8 cellular contexts compared by ENCODE assay signal in the genomic region with DNA sequence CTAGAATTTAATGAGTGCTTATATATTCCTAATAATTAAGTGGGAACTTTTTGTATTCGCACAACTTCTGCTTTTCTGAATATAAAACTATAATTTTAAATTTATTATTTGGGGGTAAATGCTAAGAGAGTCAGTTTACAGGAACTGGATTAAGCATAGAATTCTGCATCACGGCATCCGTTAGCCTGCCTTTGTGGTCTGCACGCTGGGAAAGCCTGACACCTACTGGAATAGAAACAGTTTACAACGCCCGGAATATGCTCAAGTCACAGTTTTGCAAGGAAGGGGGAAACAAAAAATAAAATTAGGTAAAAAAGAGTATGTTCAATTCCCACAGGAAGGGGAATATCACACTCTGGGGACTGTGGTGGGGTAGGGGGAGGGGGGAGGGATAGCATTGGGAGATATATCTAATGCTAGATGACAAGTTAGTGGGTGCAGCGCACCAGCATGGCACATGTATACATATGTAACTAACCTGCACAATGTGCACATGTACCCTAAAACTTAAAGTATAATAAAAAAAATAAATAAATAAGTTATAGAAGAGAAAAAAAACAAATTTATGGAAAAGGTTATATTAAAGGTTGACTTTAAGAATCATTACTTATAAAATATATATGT. TPM values are rescaled to one million over a fixed set of nuclear protein-coding genes. Genes with fewer than 3 reads are reported as not detected.
A peak's percentile ranks its signal among the peaks of the same experiment; 100 is the strongest.
DNase-seq lines count a peak whose midpoint lies in the region; ATAC-seq and TF ChIP-seq lines count a peak whose summit lies in the region.
"Not testable (repeated sequence)": the region's sequence is repeated elsewhere in the genome, so short reads cannot be mapped to it uniquely, and the experiment has no call there.

No MANE protein-coding gene starts in this region.

- intact Hi-C loops in MCF 10A (cut with micrococcal nuclease): loop anchor here (1.0 to 5.0 kb wide), 6 partner anchors 65 to 464 kb away; a partner anchor contains a TSS

- H3K9me3 Mint-ChIP-seq in MCF 10A (ENCODE audit: unreplicated experiment): not testable (repeated sequence)

- H3K36me3 Mint-ChIP-seq in MCF 10A (ENCODE audit: insufficient read depth, unreplicated experiment): not testable (repeated sequence)

- H3K27me3 ChIP-seq in WERI-Rb-1 (ENCODE audit: insufficient read depth, low read depth, severe bottlenecking): not testable (repeated sequence)

- TF ChIP-seq CTCF in WERI-Rb-1 (IDR thresholded peaks at IDR 0.05; ENCODE audit: low read depth, low read length): peak; percentile 74
- TF ChIP-seq CTCF in MCF 10A (IDR thresholded peaks at IDR 0.05; ENCODE audit: unreplicated experiment): peak; percentile 53

- not testable (repeated sequence) for H3K4me3 Mint-ChIP-seq in MCF 10A (ENCODE audit: unreplicated experiment)

- not testable (repeated sequence) for H3K4me3 ChIP-seq in WERI-Rb-1 (ENCODE audit: low read depth, low read length)

- H3K27ac ChIP-seq in WERI-Rb-1: not testable (repeated sequence)

- not testable (repeated sequence) for BruUV-seq in MCF 10A (replicated peaks; lab: Mats Ljungman, UMichigan)

- not testable (repeated sequence) for H3K4me1 Mint-ChIP-seq in MCF 10A (ENCODE audit: insufficient read depth, unreplicated experiment)

- peak; percentile 79 for DNase-seq in CD1c-positive myeloid dendritic cell (ENCODE audit: extremely low spot score)
- peak; percentile 74 for DNase-seq in NCI-H2227 treated with DMSO at 0.1 percent for 48 hours (lab: John Stamatoyannopoulos, UW)
- peak; percentile 74 for DNase-seq in WERI-Rb-1
- peak; percentile 62 for DNase-seq in MCF 10A (ENCODE audit: unreplicated experiment)
- peak; percentile 22 for DNase-seq in iPS DF 4.7 (ENCODE audit: extremely low read depth, low spot score)
- peak; percentile 20 for DNase-seq in smooth muscle cell of the brain vasculature (ENCODE audit: low read depth, low spot score)

- not testable (repeated sequence) for H3K27ac Mint-ChIP-seq in MCF 10A (ENCODE audit: low read depth, unreplicated experiment)

- ATAC-seq in GM19397 (IDR thresholded peaks at IDR 0.05; ENCODE audit: unreplicated experiment): peak; percentile 71
- peak; percentile 92 for ATAC-seq in HG03342 (IDR thresholded peaks at IDR 0.05; ENCODE audit: unreplicated experiment)

- CTCF ChIA-PET in MCF 10A (lab: Yijun Ruan, JAX): interaction anchor here (1.0 kb wide), 2 partner anchors 8 to 271 kb away, joined by 3 to 4 read pairs; no protein-coding TSS in a partner anchor

- not testable (repeated sequence) for H3K9me3 ChIP-seq in WERI-Rb-1 (ENCODE audit: severe bottlenecking)

- H3K27me3 Mint-ChIP-seq in MCF 10A (ENCODE audit: insufficient read depth, unreplicated experiment): not testable (repeated sequence)

- POLR2A ChIA-PET in MCF 10A (lab: Yijun Ruan, JAX): interaction anchor here (1.5 kb wide), 1 partner anchor 241 kb away, joined by 3 read pairs; no protein-coding TSS in a partner anchor

- not testable (repeated sequence) for H3K36me3 ChIP-seq in WERI-Rb-1

RNA-seq across cellular contexts. Expression of a gene that starts 7.3 kb away (rescaled TPM):
- total RNA-seq in MCF 10A (2022): not detected in 2 replicates

Comparison
In these comparisons a context has a peak if more than half of its experiments do, and no peak if none do; other contexts are left out.
1. DNase-seq: peak in every context shown above with its lines; median percentile 79 in CD1c-positive myeloid dendritic cell; 74 in NCI-H2227 treated with DMSO at 0.1 percent for 48 hours; 74 in WERI-Rb-1; 62 in MCF 10A; 22 in iPS DF 4.7; 20 in smooth muscle cell of the brain vasculature.